In genomic region chr22:41908409-41909289, GRCh38 we compare ENCODE assay signal across 13 cellular contexts. TPM values are rescaled to one million over a fixed set of nuclear protein-coding genes. Genes with fewer than 3 reads are reported as not detected.
A peak's percentile ranks its signal among the peaks of the same experiment; 100 is the strongest.
DNase-seq lines count a peak whose midpoint lies in the region; ATAC-seq, FAIRE-seq and TF ChIP-seq lines count a peak whose summit lies in the region.
"Had no signal": no experiment of that assay in that cellular context is flagged by ENCODE, and none has a peak within 500 bp of the region (broad histone marks: within the 10 kb centered on the region; RNA-seq: fewer than 3 reads in every experiment).

No MANE protein-coding gene starts in this region.

- POLR2A ChIA-PET in WTC11 (lab: Charles Lee): interaction anchor here (1.0 to 1.5 kb wide), 3 partner anchors 17 to 220 kb away, joined by 3 to 5 read pairs (median 3); partner anchors contain the start of genes CCDC134 and SNU13
- POLR2A ChIA-PET in HepG2 (lab: Yijun Ruan, JAX): no interaction called here

- BruUV-seq in HepG2 (replicated peaks; lab: Mats Ljungman, UMichigan): no TSS peak

- peaks cover 50% of the 10 kb centered on the region for H3K27me3 Mint-ChIP-seq in WTC11 (ENCODE audit: low read depth)

- H3K27ac Mint-ChIP-seq in WTC11: no peak overlapping the region
- H3K27ac Mint-ChIP-seq: progenitor cell of endocrine pancreas had no signal

- peaks cover 24 to 45% (median 37%) of the 10 kb centered on the region in 11 experiments for H3K36me3 ChIP-seq in BLaER1 treated with 17β-estradiol and CSF1 and Interleukin-3, amounts not matched to agents 10 nM and 100 nM
- H3K36me3 ChIP-seq in HepG2 (replicated peaks in 1 of 2; ENCODE audit: control insufficient read depth in 1 of 2, insufficient read depth in 2 of 2, low read length in 2 of 2): peaks cover 5 to 18% of the 10 kb centered on the region in 2 experiments

- H3K4me3 Mint-ChIP-seq in WTC11: no peak overlapping the region

- H3K9ac ChIP-seq in BLaER1 treated with 17β-estradiol and CSF1 and Interleukin-3, amounts not matched to agents 10 nM and 100 nM: peak overlapping the region in 4 of 11 experiments; percentile 30 to 38 (median 32); a peak in 3 of 22 replicates
- no peak overlapping the region for H3K9ac ChIP-seq in HepG2 (ENCODE audit: insufficient read depth, low read depth, low read length)

- H2AFZ ChIP-seq in HepG2 (ENCODE audit: low read length): no peak overlapping the region

- H3K9me3 ChIP-seq in BLaER1 treated with 17β-estradiol and CSF1 and Interleukin-3, amounts not matched to agents 10 nM and 100 nM (replicated peaks in 1 of 11): no peaks in the 10 kb centered on the region
- H3K9me3 ChIP-seq in HepG2 (ENCODE audit: low read length): no peaks in the 10 kb centered on the region

- H3K4me1 Mint-ChIP-seq in WTC11: peaks cover 17% of the 10 kb centered on the region

- TF ChIP-seq POLR2A in HepG2 (IDR thresholded peaks at IDR 0.05; ENCODE audit: insufficient read depth in 1 of 2, low read depth in 2 of 2, low read length in 2 of 2): no peak

- peak overlapping the region; percentile 47 to 93 (median 83) for H3K4me2 ChIP-seq in BLaER1 treated with 17β-estradiol and CSF1 and Interleukin-3, amounts not matched to agents 10 nM and 100 nM
- no peak overlapping the region for H3K4me2 ChIP-seq in HepG2 (ENCODE audit: low read depth, low read length)

- no peak overlapping the region for H3K4me3 ChIP-seq in BLaER1 treated with 17β-estradiol and CSF1 and Interleukin-3, amounts not matched to agents 10 nM and 100 nM
- no peak overlapping the region for H3K4me3 ChIP-seq in HepG2 (replicated peaks in 1 of 3; ENCODE audit: insufficient read depth in 1 of 3, low read depth in 2 of 3, low read length in 3 of 3)
- H3K4me3 ChIP-seq: cardiac muscle cell had no signal

- DNase-seq in G401 (ENCODE audit: low spot score) (peak; percentile 61), WTC11 (ENCODE audit: low spot score) (no peak), HepG2 (ENCODE audit: low spot score) (no peak), GF-D8 (lab: John Stamatoyannopoulos, UW) (no peak), GM13977 (ENCODE audit: low spot score) (no peak), HuH-7 (ENCODE audit: low spot score) (no peak)
- DNase-seq: DMS79, left cardiac atrium, NCI-H510A treated with DMSO at 0.1 percent for 48 hours had no signal

- intact Hi-C loops in HepG2 (cut with micrococcal nuclease; ENCODE audit: unreplicated experiment): no loop called here

- no peak for TF ChIP-seq RAD21 in HepG2 (CRISPR knock-in tag; IDR thresholded peaks at IDR 0.05)

- no peak for FAIRE-seq in HepG2 (lab: Jason Lieb, UNC)

- peak overlapping the region in 2 of 11 experiments; percentile 11 to 26; a peak in 1 of 22 replicates for H3K27ac ChIP-seq in BLaER1 treated with 17β-estradiol and CSF1 and Interleukin-3, amounts not matched to agents 10 nM and 100 nM
- no peak overlapping the region for H3K27ac ChIP-seq in HepG2 (ENCODE audit: extremely low read length, insufficient read depth, low read length)
- H3K27ac ChIP-seq: cardiac muscle cell had no signal

- peak; percentile 3 for ATAC-seq in WTC11
- ATAC-seq in HepG2: peak; percentile 24
- ATAC-seq in HG03457 (IDR thresholded peaks at IDR 0.05; ENCODE audit: unreplicated experiment): no peak
- ATAC-seq: left cardiac atrium had no signal

- TF ChIP-seq CTCF in WTC11 (IDR thresholded peaks at IDR 0.05) (no peak), HepG2 (CRISPR knock-in tag; IDR thresholded peaks at IDR 0.05) (peak; percentile 31), GM13977 (IDR thresholded peaks at IDR 0.05; ENCODE audit: extremely low read depth, insufficient read depth, missing control alignments) (no peak)

- H3K79me2 ChIP-seq in HepG2 (ENCODE audit: insufficient read depth, low read length): no peaks in the 10 kb centered on the region

- peaks cover 34 to 45% (median 42%) of the 10 kb centered on the region in 10 experiments for H3K4me1 ChIP-seq in BLaER1 treated with 17β-estradiol and CSF1 and Interleukin-3, amounts not matched to agents 10 nM and 100 nM
- H3K4me1 ChIP-seq in HepG2 (ENCODE audit: insufficient read depth, low read length): peaks cover 7% of the 10 kb centered on the region; the same call in 1 of the 2 replicates

- no peak for TF ChIP-seq EP300 in HepG2 (IDR thresholded peaks at IDR 0.05; ENCODE audit: low read depth in 2 of 2, low read length in 2 of 2)
- TF ChIP-seq EP300 in HepG2 (CRISPR knock-in tag; IDR thresholded peaks at IDR 0.05; ENCODE audit: borderline replicate concordance): no peak

- WGBS in HepG2 (ENCODE audit: low lambda C conversion rate): 75% methylated on average over 4 of the region's 14 CpGs

- CTCF ChIA-PET in WTC11 (lab: Charles Lee): interaction anchor here (0.6 to 3.8 kb wide), 14 partner anchors 11 to 280 kb away, joined by 3 to 66 read pairs (median 6); partner anchors contain the start of genes CENPM and TNFRSF13C
- CTCF ChIA-PET in HepG2 (lab: Yijun Ruan, JAX; ENCODE audit: low intra/inter-chr PET ratio, low total read pairs): no interaction called here

- in situ Hi-C loops in G401 (cut with HindIII; ENCODE audit: low sequenced_read_pairs): no loop called here
- in situ Hi-C loops in HepG2 (cut with HindIII; ENCODE audit: extremely low pct_ligation_motif_present, low pct_unique_long_range_greater_than_20kb): no loop called here
- in situ Hi-C loops in GM13977 (cut with MboI; ENCODE audit: low pct_unique_long_range_greater_than_20kb, low sequenced_read_pairs, unreplicated experiment): no loop called here

- peaks cover 18 to 99% (median 92%) of the 10 kb centered on the region in 11 experiments; a peak in 21 of 22 replicates for H4K20me1 ChIP-seq in BLaER1 treated with 17β-estradiol and CSF1 and Interleukin-3, amounts not matched to agents 10 nM and 100 nM
- H4K20me1 ChIP-seq in HepG2 (ENCODE audit: insufficient read depth, low read length): peaks cover 36% of the 10 kb centered on the region

- no peaks in the 10 kb centered on the region for H3K9me3 Mint-ChIP-seq in WTC11

- H3K27me3 ChIP-seq in BLaER1 treated with 17β-estradiol and CSF1 and Interleukin-3, amounts not matched to agents 10 nM and 100 nM: peaks cover 55 to 62% (median 58%) of the 10 kb centered on the region in 11 experiments
- H3K27me3 ChIP-seq in HepG2 (ENCODE audit: control insufficient read depth in 1 of 2, insufficient read depth in 2 of 2, low read length in 2 of 2): peaks cover 19 to 41% of the 10 kb centered on the region in 2 experiments; a peak in 4 of 5 replicates

- peaks cover 13% of the 10 kb centered on the region for H3K36me3 Mint-ChIP-seq in WTC11

RNA-seq across cellular contexts. Expression of gene SHISA8, which starts 6.2 kb away (rescaled TPM):
- 0.78 and 5.5 TPM in 2 replicates for total RNA-seq in G401 (2014; rRNA removed; shearing (Covaris generic))
- total RNA-seq in WTC11 (2021) (2.1 to 2.4 TPM (median 2.2 TPM) in 3 replicates), HepG2 (2016; rRNA removed; fragmentation: Illumina TruSeq; extraction: Trizol) (not detected in 2 replicates)
- total RNA-seq in HepG2 (2016; cell fraction: cytosol; rRNA removed; fragmentation: Illumina TruSeq; extraction: Trizol; ENCODE audit: low read depth): not detected in 2 replicates
- not detected in 2 replicates for total RNA-seq in HepG2 (2016; cell fraction: insoluble cytoplasmic fraction; rRNA removed; fragmentation: Illumina TruSeq; extraction: Trizol)
- not detected in 2 replicates for total RNA-seq in HepG2 (2016; cell fraction: membrane; rRNA removed; fragmentation: Illumina TruSeq; extraction: Trizol)
- total RNA-seq in HepG2 (2016; cell fraction: nucleus; rRNA removed; fragmentation: Illumina TruSeq; extraction: Trizol): not detected in 2 replicates
- polyA plus RNA-seq in HepG2 (2011; rRNA removed): not detected in 2 replicates
- polyA plus RNA-seq in HepG2 (2011; cell fraction: cytosol; rRNA removed): not detected in 2 replicates
- not detected in 2 replicates for polyA plus RNA-seq in HepG2 (2011; cell fraction: nucleus; rRNA removed)
- not detected in 2 replicates for polyA plus RNA-seq in HepG2 (2012)
- polyA plus RNA-seq in HepG2 (2016; cell fraction: cytosol; fragmentation: Illumina TruSeq; extraction: Trizol; ENCODE audit: low read depth): not detected in 2 replicates
- polyA plus RNA-seq in HepG2 (2016; cell fraction: insoluble cytoplasmic fraction; fragmentation: Illumina TruSeq; extraction: Trizol; ENCODE audit: low read depth): not detected in 2 replicates
- not detected in 2 replicates for polyA plus RNA-seq in HepG2 (2016; cell fraction: membrane; fragmentation: Illumina TruSeq; extraction: Trizol; ENCODE audit: low read depth)
- not detected in 2 replicates for polyA plus RNA-seq in HepG2 (2016; cell fraction: nucleus; fragmentation: Illumina TruSeq; extraction: Trizol; ENCODE audit: insufficient read depth, low read depth)
- not detected in 2 replicates for polyA minus RNA-seq in HepG2 (2011; rRNA and poly(A)+ RNA removed; ENCODE audit: low replicate concordance)
- polyA minus RNA-seq in HepG2 (2011; cell fraction: cytosol; rRNA and poly(A)+ RNA removed): not detected in 2 replicates
- not detected in 2 replicates for polyA minus RNA-seq in HepG2 (2011; cell fraction: nucleus; rRNA and poly(A)+ RNA removed)
- total RNA-seq: cardiac muscle cell, progenitor cell of endocrine pancreas had no signal
- polyA plus RNA-seq: cardiac muscle cell had no signal

RNA-seq across cellular contexts. Expression of gene TNFRSF13C, which starts 18.0 kb away (rescaled TPM):
- total RNA-seq in G401 (2014; rRNA removed; shearing (Covaris generic)): 0.03 and 0.12 TPM in 2 replicates
- total RNA-seq in WTC11 (2021) (2.8 to 3.6 TPM (median 2.8 TPM) in 3 replicates), HepG2 (2016; rRNA removed; fragmentation: Illumina TruSeq; extraction: Trizol) (0.11 TPM in 1 of 2 replicates, not detected in the other)
- 0.10 TPM in 1 of 2 replicates, not detected in the other for total RNA-seq in HepG2 (2016; cell fraction: cytosol; rRNA removed; fragmentation: Illumina TruSeq; extraction: Trizol; ENCODE audit: low read depth)
- total RNA-seq in HepG2 (2016; cell fraction: insoluble cytoplasmic fraction; rRNA removed; fragmentation: Illumina TruSeq; extraction: Trizol): 0.17 TPM in 1 of 2 replicates, not detected in the other
- total RNA-seq in HepG2 (2016; cell fraction: membrane; rRNA removed; fragmentation: Illumina TruSeq; extraction: Trizol): 0.07 and 0.09 TPM in 2 replicates
- 0.25 and 0.38 TPM in 2 replicates for total RNA-seq in HepG2 (2016; cell fraction: nucleus; rRNA removed; fragmentation: Illumina TruSeq; extraction: Trizol)
- polyA plus RNA-seq in HepG2 (2011; rRNA removed): 0.22 and 0.29 TPM in 2 replicates
- 0.03 and 0.04 TPM in 2 replicates for polyA plus RNA-seq in HepG2 (2011; cell fraction: cytosol; rRNA removed)
- 1.2 and 1.7 TPM in 2 replicates for polyA plus RNA-seq in HepG2 (2011; cell fraction: nucleus; rRNA removed)
- 0.16 and 0.31 TPM in 2 replicates for polyA plus RNA-seq in HepG2 (2012)
- not detected in 2 replicates for polyA plus RNA-seq in HepG2 (2016; cell fraction: cytosol; fragmentation: Illumina TruSeq; extraction: Trizol; ENCODE audit: low read depth)
- polyA plus RNA-seq in HepG2 (2016; cell fraction: insoluble cytoplasmic fraction; fragmentation: Illumina TruSeq; extraction: Trizol; ENCODE audit: low read depth): 0.05 TPM in 1 of 2 replicates, not detected in the other
- 0.05 and 0.06 TPM in 2 replicates for polyA plus RNA-seq in HepG2 (2016; cell fraction: membrane; fragmentation: Illumina TruSeq; extraction: Trizol; ENCODE audit: low read depth)
- 1.1 and 1.2 TPM in 2 replicates for polyA plus RNA-seq in HepG2 (2016; cell fraction: nucleus; fragmentation: Illumina TruSeq; extraction: Trizol; ENCODE audit: insufficient read depth, low read depth)
- 0.46 and 1.4 TPM in 2 replicates for polyA minus RNA-seq in HepG2 (2011; rRNA and poly(A)+ RNA removed; ENCODE audit: low replicate concordance)
- polyA minus RNA-seq in HepG2 (2011; cell fraction: cytosol; rRNA and poly(A)+ RNA removed): 0.20 TPM in 1 of 2 replicates, not detected in the other
- 0.26 and 0.37 TPM in 2 replicates for polyA minus RNA-seq in HepG2 (2011; cell fraction: nucleus; rRNA and poly(A)+ RNA removed)

RNA-seq across cellular contexts. Expression of gene CENPM, which starts 38.3 kb away (rescaled TPM):
- 89.5 and 91.5 TPM in 2 replicates for total RNA-seq in G401 (2014; rRNA removed; shearing (Covaris generic))
- total RNA-seq in WTC11 (2021) (40.3 to 43.7 TPM (median 41.7 TPM) in 3 replicates), HepG2 (2016; rRNA removed; fragmentation: Illumina TruSeq; extraction: Trizol) (37.3 and 41.8 TPM in 2 replicates)
- 13.0 and 13.7 TPM in 2 replicates for total RNA-seq in HepG2 (2016; cell fraction: cytosol; rRNA removed; fragmentation: Illumina TruSeq; extraction: Trizol; ENCODE audit: low read depth)
- 37.1 and 38.5 TPM in 2 replicates for total RNA-seq in HepG2 (2016; cell fraction: insoluble cytoplasmic fraction; rRNA removed; fragmentation: Illumina TruSeq; extraction: Trizol)
- total RNA-seq in HepG2 (2016; cell fraction: membrane; rRNA removed; fragmentation: Illumina TruSeq; extraction: Trizol): 17.3 and 25.3 TPM in 2 replicates
- total RNA-seq in HepG2 (2016; cell fraction: nucleus; rRNA removed; fragmentation: Illumina TruSeq; extraction: Trizol): 25.4 and 26.0 TPM in 2 replicates
- polyA plus RNA-seq in HepG2 (2011; rRNA removed): 10.6 and 11.2 TPM in 2 replicates
- polyA plus RNA-seq in HepG2 (2011; cell fraction: cytosol; rRNA removed): 6.7 and 15.2 TPM in 2 replicates
- 15.5 and 21.0 TPM in 2 replicates for polyA plus RNA-seq in HepG2 (2011; cell fraction: nucleus; rRNA removed)
- polyA plus RNA-seq in HepG2 (2012): 4.9 and 8.1 TPM in 2 replicates
- polyA plus RNA-seq in HepG2 (2016; cell fraction: cytosol; fragmentation: Illumina TruSeq; extraction: Trizol; ENCODE audit: low read depth): 11.6 and 12.9 TPM in 2 replicates
- polyA plus RNA-seq in HepG2 (2016; cell fraction: insoluble cytoplasmic fraction; fragmentation: Illumina TruSeq; extraction: Trizol; ENCODE audit: low read depth): 35.7 and 42.0 TPM in 2 replicates
- 15.9 TPM in 2 replicates for polyA plus RNA-seq in HepG2 (2016; cell fraction: membrane; fragmentation: Illumina TruSeq; extraction: Trizol; ENCODE audit: low read depth)
- 29.0 and 31.5 TPM in 2 replicates for polyA plus RNA-seq in HepG2 (2016; cell fraction: nucleus; fragmentation: Illumina TruSeq; extraction: Trizol; ENCODE audit: insufficient read depth, low read depth)
- polyA minus RNA-seq in HepG2 (2011; rRNA and poly(A)+ RNA removed; ENCODE audit: low replicate concordance): 31.7 and 74.0 TPM in 2 replicates
- 4.4 and 9.0 TPM in 2 replicates for polyA minus RNA-seq in HepG2 (2011; cell fraction: cytosol; rRNA and poly(A)+ RNA removed)
- polyA minus RNA-seq in HepG2 (2011; cell fraction: nucleus; rRNA and poly(A)+ RNA removed): 7.8 and 10.3 TPM in 2 replicates
